Comparison of ENCODE assay signal across 12 cellular contexts in the genomic region with DNA sequence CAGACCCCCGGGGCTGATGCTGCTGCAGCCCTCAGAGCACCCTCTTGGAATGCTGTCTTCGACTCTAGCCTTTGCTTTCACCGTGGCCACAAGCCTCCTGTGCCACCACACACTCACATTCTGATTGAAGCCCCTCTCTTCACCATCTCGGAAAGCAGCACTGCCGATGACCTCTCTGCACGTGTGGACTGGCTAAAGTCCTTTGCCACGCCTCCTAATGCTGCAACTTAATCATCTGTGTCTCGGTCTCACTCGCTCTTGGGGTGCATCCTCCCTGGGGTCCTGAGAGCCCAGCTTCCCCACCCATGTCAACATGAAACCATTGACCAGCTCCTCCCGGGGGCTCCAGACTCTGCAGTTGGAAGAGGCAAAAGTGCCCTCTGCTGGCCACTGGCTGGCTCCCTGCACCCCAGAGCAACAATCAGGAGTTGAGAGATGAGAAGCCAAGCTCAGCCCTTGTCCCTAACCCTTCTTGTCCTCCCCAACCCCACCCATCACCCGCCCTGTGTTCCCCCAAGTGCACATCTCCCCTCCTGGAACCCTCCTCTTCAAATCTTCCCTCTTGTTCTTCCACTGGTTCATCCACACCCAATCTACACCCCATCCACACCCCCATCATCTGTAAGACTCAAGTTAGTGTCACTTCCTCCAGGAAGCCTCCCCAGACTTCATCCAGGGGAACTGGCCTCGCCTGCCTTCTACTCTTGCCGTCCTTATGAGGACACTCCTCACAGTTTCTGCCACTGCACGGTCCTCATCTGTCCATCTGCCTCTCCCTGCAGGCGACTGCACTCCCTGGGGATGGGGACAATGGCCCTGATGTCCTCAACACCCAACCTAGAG. TPM values are rescaled to one million over a fixed set of nuclear protein-coding genes. Genes with fewer than 3 reads are reported as not detected.
DNase-seq lines count a peak whose midpoint lies in the region; ATAC-seq and TF ChIP-seq lines count a peak whose summit lies in the region.
"Had no signal": no experiment of that assay in that cellular context is flagged by ENCODE, and none has a peak within 500 bp of the region (broad histone marks: within the 10 kb centered on the region; RNA-seq: fewer than 3 reads in every experiment).

No MANE protein-coding gene starts in this region.

- in situ Hi-C loops in SK-MEL-5 (cut with HindIII; ENCODE audit: low pct_unique_long_range_greater_than_20kb, low sequenced_read_pairs): loop anchor here (10.0 kb wide), 1 partner anchor 249 kb away; no protein-coding TSS in a partner anchor

- H3K27me3 ChIP-seq in A673 (replicated peaks; ENCODE audit: insufficient read depth, low read depth, low read length, poor library complexity) (peaks cover 15% of the 10 kb centered on the region), left ventricle myocardium inferior (ENCODE audit: low read depth) (peaks cover 39% of the 10 kb centered on the region)

- POLR2A ChIA-PET in A673 (lab: Charles Lee; ENCODE audit: low non-redundant PET): no interaction called here

- H3K4me1 ChIP-seq in A673 (ENCODE audit: insufficient read depth, low read length, poor library complexity, severe bottlenecking) (no peaks in the 10 kb centered on the region), left ventricle myocardium inferior (no peaks in the 10 kb centered on the region)

- ATAC-seq in GM21381 (IDR thresholded peaks at IDR 0.05; ENCODE audit: unreplicated experiment) (no peak), HG02973 (IDR thresholded peaks at IDR 0.05; ENCODE audit: unreplicated experiment) (no peak)

- H3K4me3 ChIP-seq in A673 (ENCODE audit: low read depth, low read length, poor library complexity, severe bottlenecking) (no peak overlapping the region), left ventricle myocardium inferior (no peak overlapping the region)

- intact Hi-C loops in A673 (cut with micrococcal nuclease; ENCODE audit: unreplicated experiment): no loop called here
- intact Hi-C loops in left ventricle myocardium inferior (cut with micrococcal nuclease): no loop called here

- CTCF ChIA-PET in A673 (lab: Charles Lee): interaction anchor here (0.6 to 2.1 kb wide), 4 partner anchors 46 to 249 kb away, joined by 3 to 11 read pairs (median 4); no protein-coding TSS in a partner anchor

- no TSS peak for BruUV-seq in A673 (replicated peaks; lab: Mats Ljungman, UMichigan)

- no peak overlapping the region for H3K27ac ChIP-seq in A673 (ENCODE audit: low read depth, low read length, poor library complexity, severe bottlenecking)
- H3K27ac ChIP-seq in left ventricle myocardium inferior (replicated peaks): no peak overlapping the region

- DNase-seq in A673 (ENCODE audit: low spot score) (no peak), SK-MEL-5 (ENCODE audit: low read depth, low spot score) (peak; percentile 68), left ventricle myocardium inferior (no peak)
- DNase-seq in central memory CD4-positive, alpha-beta T cell: no peak
- DNase-seq in activated CD4-positive, CD25-positive, alpha-beta regulatory T cell (lab: John Stamatoyannopoulos, UW): no peak
- DNase-seq: islet precursor cell, T-helper 9 cell had no signal

- TF ChIP-seq CTCF in A673 (conservative IDR thresholded peaks at IDR 0.05; ENCODE audit: low read depth, low read length) (peak; percentile 42), GM12874 (IDR thresholded peaks at IDR 0.05; ENCODE audit: insufficient read depth, low read depth, low read length) (peak; percentile 46), left ventricle myocardium inferior (IDR thresholded peaks at IDR 0.05; ENCODE audit: borderline replicate concordance) (peak; percentile 50)

- no peaks in the 10 kb centered on the region for H3K9me3 ChIP-seq in A673 (ENCODE audit: low read depth, low read length, poor library complexity, severe bottlenecking)
- H3K9me3 ChIP-seq in left ventricle myocardium inferior (replicated peaks): no peaks in the 10 kb centered on the region

- no peaks in the 10 kb centered on the region for H3K36me3 ChIP-seq in A673 (ENCODE audit: insufficient read depth, low read length, poor library complexity, severe bottlenecking)
- H3K36me3 ChIP-seq in left ventricle myocardium inferior: no peaks in the 10 kb centered on the region

RNA-seq across cellular contexts. Expression of gene FAM181A, which starts 23.6 kb away (rescaled TPM):
- not detected in 2 replicates for total RNA-seq in A673 (2021)
- not detected in 2 replicates for total RNA-seq in SK-MEL-5 (2014; rRNA removed; shearing (Covaris generic))
- polyA plus RNA-seq in SK-MEL-5 (2015; cell fraction: cytosol; rRNA removed): not detected in 2 replicates
- polyA plus RNA-seq in SK-MEL-5 (2015; cell fraction: nucleus; rRNA removed): not detected in 2 replicates
- not detected for total RNA-seq in left ventricle myocardium inferior
- total RNA-seq: astrocyte, LHCN-M2 had no signal
